9 cellular contexts compared by ENCODE assay signal in the genomic region with DNA sequence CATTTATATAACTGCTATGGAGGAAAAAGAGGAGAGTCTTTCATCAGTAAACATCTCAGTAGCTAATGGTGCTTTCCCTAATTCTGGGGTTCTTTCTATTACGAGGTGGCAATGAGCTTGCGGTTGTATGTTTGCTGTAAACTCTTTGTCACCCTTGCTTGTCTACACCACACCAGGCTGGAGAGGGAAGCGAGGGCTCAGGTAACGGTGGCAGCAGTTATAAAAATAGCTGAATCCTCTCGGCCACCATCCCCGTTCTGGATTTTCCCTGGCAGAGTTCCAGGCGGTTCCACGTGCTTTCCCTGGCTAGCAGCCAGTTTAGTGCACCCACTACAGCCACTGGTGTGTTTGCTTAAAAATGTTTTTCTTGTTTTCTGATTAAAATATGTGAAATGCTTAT. TPM values are rescaled to one million over a fixed set of nuclear protein-coding genes. Genes with fewer than 3 reads are reported as not detected.
DNase-seq lines count a peak whose midpoint lies in the region; ATAC-seq, FAIRE-seq and TF ChIP-seq lines count a peak whose summit lies in the region.
"Had no signal": no experiment of that assay in that cellular context is flagged by ENCODE, and none has a peak within 500 bp of the region (broad histone marks: within the 10 kb centered on the region; RNA-seq: fewer than 3 reads in every experiment).

No MANE protein-coding gene starts in this region.

- DNase-seq in activated CD4-positive, CD25-positive, alpha-beta regulatory T cell treated with anti-CD3 and anti-CD28 coated beads, Interleukin-2, amount 50 U/mL, for 72 hours = no peak
- peak; percentile 53 for DNase-seq in activated CD4-positive, alpha-beta T cell treated with anti-CD3 and anti-CD28 coated beads for 48 hours
- DNase-seq in kidney (peak; percentile 78), ureter (ENCODE audit: low spot score) (peak; percentile 62), HuH-7.5 (ENCODE audit: low spot score) (no peak), KBM-7 (no peak)

- no peaks in the 10 kb centered on the region for H3K9me3 ChIP-seq in kidney (ENCODE audit: control insufficient read depth in 1 of 2, low read length in 2 of 2)
- H3K9me3 ChIP-seq: BLaER1 had no signal

- intact Hi-C loops in kidney (cut with DNase I) = no loop called here

- TF ChIP-seq CTCF in kidney (IDR thresholded peaks at IDR 0.05; ENCODE audit: borderline replicate concordance, extremely low read depth, insufficient read depth) = no peak

- no peaks in the 10 kb centered on the region for H3K36me3 ChIP-seq in kidney (ENCODE audit: control insufficient read depth in 1 of 2, insufficient read depth in 2 of 2, low read length in 2 of 2)
- H3K36me3 ChIP-seq: BLaER1 had no signal

- H3K4me1 ChIP-seq in kidney (ENCODE audit: control insufficient read depth in 1 of 2, insufficient read depth in 1 of 2, low read depth in 1 of 2, low read length in 2 of 2) = peaks cover 6 to 10% of the 10 kb centered on the region in 2 donors

- no peak for FAIRE-seq in kidney (lab: Jason Lieb, UNC)

- no peak overlapping the region for H3K9ac ChIP-seq in kidney (ENCODE audit: low read length in 2 of 2)
- H3K9ac ChIP-seq: BLaER1 had no signal

- in situ Hi-C loops in KBM-7 (cut with MboI; ENCODE audit: low pct_unique_long_range_greater_than_20kb, low sequenced_read_pairs) = no loop called here

- peak overlapping the region in 1 of 2 donors; percentile 41 for H3K27ac ChIP-seq in kidney (ENCODE audit: low read depth in 2 of 2, low read length in 2 of 2)
- H3K27ac ChIP-seq: BLaER1 had no signal

- H3K4me3 ChIP-seq in kidney (ENCODE audit: low read length in 2 of 2) = no peak overlapping the region
- H3K4me3 ChIP-seq: BLaER1 had no signal

- ATAC-seq in activated CD4-positive, CD25-positive, alpha-beta regulatory T cell treated with anti-CD3 and anti-CD28 coated beads, Interleukin-2, amount 50 U/mL, for 24 hours = peak; percentile 35 to 40
- peak; percentile 61 for ATAC-seq in HG03439 (IDR thresholded peaks at IDR 0.05; ENCODE audit: unreplicated experiment)

RNA-seq across cellular contexts. Expression of a gene that starts 39.0 kb away (rescaled TPM):
- total RNA-seq in kidney = not detected
- not detected for polyA plus RNA-seq in kidney (ENCODE audit: insufficient read depth, low read depth, low replicate concordance)
- not detected for total RNA-seq in ureter

RNA-seq across cellular contexts. Expression of a gene that starts 39.1 kb away (rescaled TPM):
- 88.6 TPM for total RNA-seq in kidney
- 23.7 TPM for polyA plus RNA-seq in kidney (ENCODE audit: insufficient read depth, low read depth, low replicate concordance)
- total RNA-seq in ureter = 87.3 TPM

Comparison
In these comparisons a context has a peak if more than half of its experiments do, and no peak if none do; other contexts are left out.
1. DNase-seq: peak in activated CD4-positive, alpha-beta T cell treated with anti-CD3 and anti-CD28 coated beads for 48 hours (single experiment), kidney (single experiment) and ureter (single experiment); none in activated CD4-positive, CD25-positive, alpha-beta regulatory T cell treated with anti-CD3 and anti-CD28 coated beads, Interleukin-2, amount 50 U/mL, for 72 hours (single experiment), HuH-7.5 (single experiment) and KBM-7 (single experiment).